Comparison of ENCODE assay signal across 8 cellular contexts in genomic region chr12:125331342-125332052, GRCh38.
DNase-seq lines count a peak whose midpoint lies in the region; ATAC-seq and TF ChIP-seq lines count a peak whose summit lies in the region.

No MANE protein-coding gene starts in this region.

- TF ChIP-seq CTCF in endodermal cell (conservative IDR thresholded peaks at IDR 0.05): no peak
- TF ChIP-seq CTCF in mucosa of descending colon (IDR thresholded peaks at IDR 0.05): no peak

- no peak overlapping the region for H3K4me2 ChIP-seq in Karpas-422 (ENCODE audit: low read depth, low read length, poor library complexity, severe bottlenecking)

- H3K27me3 Mint-ChIP-seq in endodermal cell (ENCODE audit: insufficient read depth): peaks cover 5% of the 10 kb centered on the region

- peak overlapping the region; percentile 52 for H3K9ac ChIP-seq in endodermal cell (ENCODE audit: extremely low read depth, low read length, poor library complexity, severe bottlenecking)
- H3K9ac ChIP-seq in Karpas-422 (ENCODE audit: low read length): no peak overlapping the region

- H3K27ac Mint-ChIP-seq in endodermal cell: no peak overlapping the region

- no peaks in the 10 kb centered on the region for H3K79me2 ChIP-seq in Karpas-422 (ENCODE audit: low read length)

- no peaks in the 10 kb centered on the region for H3K9me3 ChIP-seq in endodermal cell (ENCODE audit: control insufficient read depth, low read length)
- no peaks in the 10 kb centered on the region for H3K9me3 ChIP-seq in mucosa of descending colon
- H3K9me3 ChIP-seq in Karpas-422 (ENCODE audit: low read length): no peaks in the 10 kb centered on the region

- H3K36me3 ChIP-seq in endodermal cell (ENCODE audit: control insufficient read depth, insufficient read depth, low read length) (no peaks in the 10 kb centered on the region), mucosa of descending colon (ENCODE audit: low read depth) (no peaks in the 10 kb centered on the region), Karpas-422 (ENCODE audit: insufficient read depth, low read length) (no peaks in the 10 kb centered on the region)

- peaks cover 10% of the 10 kb centered on the region for H3K9me3 Mint-ChIP-seq in endodermal cell

- no peaks in the 10 kb centered on the region for H3K4me1 Mint-ChIP-seq in endodermal cell

- H2AFZ ChIP-seq in Karpas-422 (ENCODE audit: low read length): no peak overlapping the region

- ATAC-seq in Right ventricle myocardium superior (ENCODE audit: poor library complexity) (peak; percentile 36), Right ventricle myocardium inferior (no peak), mucosa of descending colon (peak; percentile 60)

- DNase-seq in Right ventricle myocardium superior (no peak), Right ventricle myocardium inferior (ENCODE audit: missing footprints) (no peak), endodermal cell (no peak), mucosa of descending colon (peak in 1 of 3 donors; percentile 11), Karpas-422 (no peak), islet precursor cell (no peak), posterior cingulate gyrus (no peak)
- DNase-seq in activated CD4-positive, CD25-positive, alpha-beta regulatory T cell (lab: John Stamatoyannopoulos, UW): no peak

- 39 to 54% methylated on average over 8 to 14 of the region's 16 CpGs for WGBS in endodermal cell (ENCODE audit: insufficient coverage in 1 of 2, insufficient read length in 1 of 2), 2 experiments

- H3K9me2 ChIP-seq in Karpas-422 (replicated peaks; ENCODE audit: insufficient read depth, low read length): no peaks in the 10 kb centered on the region

- H3K4me3 ChIP-seq in endodermal cell (ENCODE audit: low read length) (peak overlapping the region; percentile 79), mucosa of descending colon (no peak overlapping the region), Karpas-422 (ENCODE audit: low read length) (no peak overlapping the region)

- H3K27me3 ChIP-seq in endodermal cell (ENCODE audit: control insufficient read depth, insufficient read depth, low read length, poor library complexity, severe bottlenecking) (peaks cover 7% of the 10 kb centered on the region), Karpas-422 (ENCODE audit: low read length) (no peaks in the 10 kb centered on the region)

- no peaks in the 10 kb centered on the region for H4K20me1 ChIP-seq in Karpas-422 (ENCODE audit: insufficient read depth, low read depth, low read length)

- intact Hi-C loops in Right ventricle myocardium superior (cut with DNase I) (no loop called here), Right ventricle myocardium inferior (cut with DNase I) (loop anchor here (1.0 to 5.0 kb wide), 2 partner anchors 72 to 149 kb away; no protein-coding TSS in a partner anchor), mucosa of descending colon (cut with DNase I, micrococcal nuclease) (loop anchor here in 1 of 2 donors (10.0 kb wide), 1 partner anchor 63 kb away; no protein-coding TSS in a partner anchor), posterior cingulate gyrus (cut with DNase I) (loop anchor here (2.0 to 10.0 kb wide), 6 partner anchors 71 to 1541 kb away; no protein-coding TSS in a partner anchor)

- peak overlapping the region; percentile 57 for H3K4me3 Mint-ChIP-seq in endodermal cell

- H3K4me1 ChIP-seq in endodermal cell (ENCODE audit: control insufficient read depth, insufficient read depth, low read length) (no peaks in the 10 kb centered on the region), mucosa of descending colon (ENCODE audit: low read depth) (no peaks in the 10 kb centered on the region), Karpas-422 (ENCODE audit: low read length) (no peaks in the 10 kb centered on the region)

- H3K36me3 Mint-ChIP-seq in endodermal cell (ENCODE audit: low read depth): peaks cover 8% of the 10 kb centered on the region

- peak overlapping the region; percentile 1 for H3K27ac ChIP-seq in endodermal cell (ENCODE audit: low read depth, low read length)
- no peak overlapping the region for H3K27ac ChIP-seq in Karpas-422 (ENCODE audit: low read length)
